9 cellular contexts compared by ENCODE assay signal in genomic region chr10:3095373-3096139, GRCh38. TPM values are rescaled to one million over a fixed set of nuclear protein-coding genes. Genes with fewer than 3 reads are reported as not detected.
DNase-seq lines count a peak whose midpoint lies in the region; ATAC-seq and TF ChIP-seq lines count a peak whose summit lies in the region.
"Had no signal": no experiment of that assay in that cellular context is flagged by ENCODE, and none has a peak within 500 bp of the region (broad histone marks: within the 10 kb centered on the region; RNA-seq: fewer than 3 reads in every experiment).

No MANE protein-coding gene starts in this region.

- 12 to 15% (median 14%) methylated on average over 17 of the region's 17 CpGs for WGBS in adrenal gland, 4 donors

- no peak for ATAC-seq in GM21390 (IDR thresholded peaks at IDR 0.05; ENCODE audit: unreplicated experiment)

- no peaks in the 10 kb centered on the region for H3K9me3 Mint-ChIP-seq in CD4-positive, alpha-beta memory T cell
- H3K9me3 Mint-ChIP-seq in immature natural killer cell = no peaks in the 10 kb centered on the region
- H3K9me3 Mint-ChIP-seq: IgD-negative memory B cell had no signal

- H3K27me3 Mint-ChIP-seq in CD4-positive, alpha-beta memory T cell = no peaks in the 10 kb centered on the region
- peaks cover 0 to 6% (median 2%) of the 10 kb centered on the region in 3 donors for H3K27me3 Mint-ChIP-seq in immature natural killer cell (ENCODE audit: low read depth in 3 of 3)
- H3K27me3 Mint-ChIP-seq: IgD-negative memory B cell had no signal

- DNase-seq in CD4-positive, alpha-beta memory T cell = peak; percentile 16 to 73 (median 19)
- DNase-seq in HFF-Myc (ENCODE audit: extremely low read depth, low read depth) (peak; percentile 92), RKO (ENCODE audit: low spot score) (peak; percentile 99), adrenal gland (peak; percentile 63 to 89 (median 80)), immature natural killer cell (peak; percentile 21 to 64 (median 54)), COR-L47 (lab: John Stamatoyannopoulos, UW) (no peak)
- peak; percentile 46 to 52 for DNase-seq in stimulated activated CD4-positive, alpha-beta T cell treated with anti-CD3 and anti-CD28 coated beads, Interleukin-15, amount 100 ng/mL, for 48 hours (ENCODE audit: low read depth in 2 of 2)

- peak in 1 of 2 donors; percentile 51 for TF ChIP-seq POLR2A in adrenal gland (IDR thresholded peaks at IDR 0.05)

- intact Hi-C loops in CD4-positive, alpha-beta memory T cell (cut with micrococcal nuclease) = loop anchor here (1.0 kb wide), 1 partner anchor 27 kb away; no protein-coding TSS in a partner anchor
- intact Hi-C loops in adrenal gland (cut with DNase I) = no loop called here

- H3K4me1 ChIP-seq in CD4-positive, alpha-beta memory T cell (ENCODE audit: insufficient read depth, low read length) = peaks cover 57% of the 10 kb centered on the region
- peaks cover 17 to 25% of the 10 kb centered on the region in 2 donors for H3K4me1 ChIP-seq in adrenal gland (replicated peaks in 1 of 2)

- H3K36me3 ChIP-seq in CD4-positive, alpha-beta memory T cell (ENCODE audit: insufficient read depth, low read length) = peaks cover 17% of the 10 kb centered on the region
- no peaks in the 10 kb centered on the region for H3K36me3 ChIP-seq in adrenal gland (replicated peaks in 1 of 2)

- H3K36me3 Mint-ChIP-seq in CD4-positive, alpha-beta memory T cell = peaks cover 32 to 43% of the 10 kb centered on the region in 2 donors
- peaks cover 10 to 13% (median 10%) of the 10 kb centered on the region in 3 donors for H3K36me3 Mint-ChIP-seq in immature natural killer cell

- H3K27me3 ChIP-seq in CD4-positive, alpha-beta memory T cell (ENCODE audit: insufficient read depth, low read length) = no peaks in the 10 kb centered on the region
- H3K27me3 ChIP-seq in adrenal gland = no peaks in the 10 kb centered on the region

- TF ChIP-seq CTCF in HFF-Myc (IDR thresholded peaks at IDR 0.05; ENCODE audit: low read depth, low read length, missing control alignments) = no peak
- no peak for TF ChIP-seq CTCF in adrenal gland (IDR thresholded peaks at IDR 0.05)

- CTCF ChIA-PET in CD4-positive, alpha-beta memory T cell (lab: Charles Lee; ENCODE audit: partially characterized antibody) = interaction anchor here (1.8 kb wide), 1 partner anchor 51 kb away, joined by 3 read pairs; no protein-coding TSS in a partner anchor

- H3K27ac ChIP-seq in CD4-positive, alpha-beta memory T cell (ENCODE audit: low read depth, low read length) = peak overlapping the region; percentile 1
- peak overlapping the region; percentile 15 to 93 (median 87) for H3K27ac ChIP-seq in adrenal gland

- H3K4me1 Mint-ChIP-seq in CD4-positive, alpha-beta memory T cell = peaks cover 43 to 63% (median 54%) of the 10 kb centered on the region in 4 donors
- peaks cover 51 to 53% of the 10 kb centered on the region in 2 donors for H3K4me1 Mint-ChIP-seq in immature natural killer cell

- POLR2A ChIA-PET in CD4-positive, alpha-beta memory T cell (lab: Charles Lee; ENCODE audit: partially characterized antibody) = interaction anchor here (1.3 kb wide), 1 partner anchor 27 kb away, joined by 7 read pairs; no protein-coding TSS in a partner anchor

- H3K4me3 ChIP-seq in CD4-positive, alpha-beta memory T cell (ENCODE audit: low read length in 2 of 2) = no peak overlapping the region
- H3K4me3 ChIP-seq in HFF-Myc (replicated peaks; ENCODE audit: low read depth, low read length) = peak overlapping the region; percentile 17
- no peak overlapping the region for H3K4me3 ChIP-seq in adrenal gland

- H3K27ac Mint-ChIP-seq in CD4-positive, alpha-beta memory T cell = peak overlapping the region; percentile 20 to 82 (median 50)
- peak overlapping the region; percentile 17 to 85 (median 81) for H3K27ac Mint-ChIP-seq in immature natural killer cell

- H3K9me3 ChIP-seq in CD4-positive, alpha-beta memory T cell (ENCODE audit: control insufficient read depth in 1 of 2, low read length in 2 of 2) = no peaks in the 10 kb centered on the region
- H3K9me3 ChIP-seq in adrenal gland (replicated peaks in 1 of 3) = no peaks in the 10 kb centered on the region

- peak overlapping the region in 6 of 8 donors; percentile 50 to 71 (median 59) for H3K4me3 Mint-ChIP-seq in CD4-positive, alpha-beta memory T cell
- peak overlapping the region; percentile 17 to 78 (median 70) for H3K4me3 Mint-ChIP-seq in immature natural killer cell
- H3K4me3 Mint-ChIP-seq: IgD-negative memory B cell had no signal

RNA-seq across cellular contexts. Expression of gene PFKP, which starts 28.2 kb away (rescaled TPM):
- total RNA-seq in CD4-positive, alpha-beta memory T cell = 10 to 100 TPM; 83.2 to 83.6 TPM
- 10 to 100 TPM; 62.4 to 63.1 TPM for polyA plus RNA-seq in CD4-positive, alpha-beta memory T cell
- total RNA-seq in adrenal gland = 10 to 100 TPM in 7 of 8 donors, 1 to 10 TPM in 1; 8.8 to 46.6 (median 16.1) TPM
- polyA plus RNA-seq in adrenal gland (10 to 100 TPM; 15.9 to 40.9 (median 16.9) TPM), immature natural killer cell (10 to 100 TPM; 18.2 to 47.3 (median 30.0) TPM)
